ENCODE assay signal across 13 cellular contexts in genomic region chr20:38157635-38158495, GRCh38. TPM values are rescaled to one million over a fixed set of nuclear protein-coding genes. Genes with fewer than 3 reads are reported as not detected.
A peak's percentile ranks its signal among the peaks of the same experiment; 100 is the strongest.
DNase-seq lines count a peak whose midpoint lies in the region; ATAC-seq and TF ChIP-seq lines count a peak whose summit lies in the region.
"Had no signal": no experiment of that assay in that cellular context is flagged by ENCODE, and none has a peak within 500 bp of the region (broad histone marks: within the 10 kb centered on the region; RNA-seq: fewer than 3 reads in every experiment).

No MANE protein-coding gene starts in this region.

- DNase-seq in SJSA1 (ENCODE audit: low read depth in 1 of 2, low spot score in 2 of 2) (no peak), fibroblast of pulmonary artery (ENCODE audit: low read depth) (peak; percentile 68), tibial artery (peak in 1 of 2 donors; percentile 82), adrenal gland (no peak), AG08396 (ENCODE audit: low spot score) (no peak), foreskin keratinocyte (no peak), NCI-H345 (lab: John Stamatoyannopoulos, UW) (no peak)
- DNase-seq: activated CD8-positive, alpha-beta memory T cell treated with anti-CD3 and anti-CD28 coated beads for 24 hours; CD8-positive, alpha-beta memory T cell; H7; islet precursor cell; NCI-H1105 treated with DMSO at 0.1 percent for 48 hours had no signal

- 75 to 89% (median 80%) methylated on average over 13 to 14 of the region's 14 CpGs for WGBS in adrenal gland, 4 donors

- intact Hi-C loops in tibial artery (cut with DNase I; ENCODE audit: low total_unique reads): no loop called here
- intact Hi-C loops in adrenal gland (cut with DNase I): loop anchor here in 1 of 2 donors (5.0 kb wide), 1 partner anchor 81 kb away; no protein-coding TSS in a partner anchor

- peaks cover 37% of the 10 kb centered on the region for H3K4me1 ChIP-seq in SJSA1 (replicated peaks)
- H3K4me1 ChIP-seq in muscle layer of duodenum (ENCODE audit: control insufficient read depth in 1 of 2, insufficient read depth in 2 of 2, low read length in 2 of 2): peaks cover 0 to 9% of the 10 kb centered on the region in 2 donors
- H3K4me1 ChIP-seq in tibial artery: peaks cover 4 to 90% (median 67%) of the 10 kb centered on the region in 4 donors
- H3K4me1 ChIP-seq in adrenal gland (replicated peaks in 1 of 2): peaks cover under 1 to 26% of the 10 kb centered on the region in 2 donors
- H3K4me1 ChIP-seq in foreskin keratinocyte: no peaks in the 10 kb centered on the region

- H3K27ac ChIP-seq in SJSA1: peak overlapping the region; percentile 71
- H3K27ac ChIP-seq in muscle layer of duodenum (ENCODE audit: low read length): peak overlapping the region; percentile 60
- H3K27ac ChIP-seq in tibial artery: peak overlapping the region; percentile 84 to 89
- H3K27ac ChIP-seq in adrenal gland: peak overlapping the region in 2 of 5 donors; percentile 56 to 83
- H3K27ac ChIP-seq in foreskin keratinocyte: no peak overlapping the region

- H3K4me3 ChIP-seq in SJSA1: no peak overlapping the region
- no peak overlapping the region for H3K4me3 ChIP-seq in fibroblast of pulmonary artery (replicated peaks; ENCODE audit: low read depth, low read length)
- no peak overlapping the region for H3K4me3 ChIP-seq in muscle layer of duodenum (ENCODE audit: low read depth in 1 of 2, low read length in 2 of 2)
- H3K4me3 ChIP-seq in tibial artery: peak overlapping the region in 1 of 2 donors; percentile 31
- no peak overlapping the region for H3K4me3 ChIP-seq in adrenal gland

- H3K27me3 ChIP-seq in SJSA1 (replicated peaks) (no peaks in the 10 kb centered on the region), muscle layer of duodenum (ENCODE audit: low read depth, low read length) (no peaks in the 10 kb centered on the region), tibial artery (no peaks in the 10 kb centered on the region), adrenal gland (no peaks in the 10 kb centered on the region), foreskin keratinocyte (no peaks in the 10 kb centered on the region)

- TF ChIP-seq POLR2A in adrenal gland (IDR thresholded peaks at IDR 0.05): no peak

- no peak for TF ChIP-seq CTCF in fibroblast of pulmonary artery (IDR thresholded peaks at IDR 0.05; ENCODE audit: low read length, missing control alignments)
- TF ChIP-seq CTCF in tibial artery (IDR thresholded peaks at IDR 0.05): no peak
- TF ChIP-seq CTCF in adrenal gland (IDR thresholded peaks at IDR 0.05): no peak
- no peak for TF ChIP-seq CTCF in foreskin keratinocyte (conservative IDR thresholded peaks at IDR 0.05)

- H3K36me3 ChIP-seq in SJSA1 (peaks cover 59% of the 10 kb centered on the region), muscle layer of duodenum (ENCODE audit: control insufficient read depth in 1 of 2, insufficient read depth in 2 of 2, low read length in 2 of 2) (peaks cover 0 to 3% of the 10 kb centered on the region in 2 donors), tibial artery (peaks cover 44 to 62% (median 53%) of the 10 kb centered on the region in 3 donors), adrenal gland (replicated peaks in 1 of 2) (peaks cover 0 to 14% of the 10 kb centered on the region in 2 donors)

- no peak for ATAC-seq in foreskin keratinocyte

- no peaks in the 10 kb centered on the region for H3K9me3 ChIP-seq in SJSA1 (replicated peaks)
- H3K9me3 ChIP-seq in muscle layer of duodenum (ENCODE audit: control insufficient read depth in 1 of 2, low read length in 2 of 2): no peaks in the 10 kb centered on the region
- no peaks in the 10 kb centered on the region for H3K9me3 ChIP-seq in tibial artery
- H3K9me3 ChIP-seq in adrenal gland (replicated peaks in 1 of 3): no peaks in the 10 kb centered on the region

RNA-seq across cellular contexts. Expression of gene TGM2, which starts 7.2 kb away (rescaled TPM):
- 32.2 and 34.9 TPM in 2 replicates for total RNA-seq in SJSA1 (2014; rRNA removed; shearing (Covaris generic))
- total RNA-seq in adrenal gland (100 to 1,000 TPM in 6 of 8 donors, 10 to 100 TPM in 2; 41.9 to 262 (median 149) TPM), foreskin keratinocyte (17.4 and 41.2 TPM in 2 replicates)
- polyA plus RNA-seq in adrenal gland (10 to 100 TPM; 32.1 to 60.8 (median 46.9) TPM), foreskin keratinocyte (13.7 and 29.5 TPM in 2 replicates)
- total RNA-seq: CD8-positive, alpha-beta memory T cell had no signal
- polyA plus RNA-seq: CD8-positive, alpha-beta memory T cell had no signal
